Comparison of ENCODE assay signal across 26 cellular contexts in genomic region chrX:154298312-154298711, GRCh38. TPM values are rescaled to one million over a fixed set of nuclear protein-coding genes. Genes with fewer than 3 reads are reported as not detected.
DNase-seq lines count a peak whose midpoint lies in the region; ATAC-seq and TF ChIP-seq lines count a peak whose summit lies in the region.
"Had no signal": no experiment of that assay in that cellular context is flagged by ENCODE, and none has a peak within 500 bp of the region (broad histone marks: within the 10 kb centered on the region; RNA-seq: fewer than 3 reads in every experiment).

No MANE protein-coding gene starts in this region.

- H3K36me3 ChIP-seq in CD4-positive, CD25-positive, alpha-beta regulatory T cell (ENCODE audit: control insufficient read depth, insufficient read depth, low read length) = no peaks in the 10 kb centered on the region
- no peaks in the 10 kb centered on the region for H3K36me3 ChIP-seq in MM.1S (replicated peaks; ENCODE audit: insufficient read depth, low read length)
- no peaks in the 10 kb centered on the region for H3K36me3 ChIP-seq in sigmoid colon
- H3K36me3 ChIP-seq: lower lobe of right lung, thoracic aorta had no signal

- H3K36me3 Mint-ChIP-seq in CD4-positive, CD25-positive, alpha-beta regulatory T cell = no peaks in the 10 kb centered on the region
- H3K36me3 Mint-ChIP-seq in activated B cell treated with CpG ODN at 0.5 μM for 24 hours (ENCODE audit: low read depth) = no peaks in the 10 kb centered on the region
- H3K36me3 Mint-ChIP-seq: CD8-positive, alpha-beta memory T cell had no signal

- H3K27ac Mint-ChIP-seq in CD4-positive, CD25-positive, alpha-beta regulatory T cell = peak overlapping the region in 2 of 3 donors; percentile 4 to 68
- H3K27ac Mint-ChIP-seq in activated B cell treated with CpG ODN at 0.5 μM for 24 hours = peak overlapping the region; percentile 53
- H3K27ac Mint-ChIP-seq: dendritic cell treated with granulocyte-macrophage colony-stimulating factor and Interleukin-4, amounts not matched to agents 40 ng/mL and 50 ng/mL, for 4 days had no signal

- H3K27ac ChIP-seq in CD4-positive, CD25-positive, alpha-beta regulatory T cell (ENCODE audit: insufficient read depth, low read length, poor library complexity, severe bottlenecking) = no peak overlapping the region
- H3K27ac ChIP-seq in MM.1S (ENCODE audit: low read length) = peak overlapping the region; percentile 71; the same call in 1 of the 2 replicates
- no peak overlapping the region for H3K27ac ChIP-seq in sigmoid colon
- H3K27ac ChIP-seq: lower lobe of right lung, thoracic aorta had no signal

- TF ChIP-seq CTCF in GM12864 (IDR thresholded peaks at IDR 0.05; ENCODE audit: low read depth, low read length, missing control alignments) (no peak), MM.1S (IDR thresholded peaks at IDR 0.05; ENCODE audit: low read length) (no peak), activated B cell treated with CpG ODN at 0.5 μM for 24 hours (IDR thresholded peaks at IDR 0.05) (no peak), sigmoid colon (IDR thresholded peaks at IDR 0.05) (no peak)

- TF ChIP-seq POLR2A in sigmoid colon (IDR thresholded peaks at IDR 0.05) = no peak

- H3K9me3 Mint-ChIP-seq in CD4-positive, CD25-positive, alpha-beta regulatory T cell = no peaks in the 10 kb centered on the region
- H3K9me3 Mint-ChIP-seq in activated B cell treated with CpG ODN at 0.5 μM for 24 hours = no peaks in the 10 kb centered on the region
- H3K9me3 Mint-ChIP-seq: CD8-positive, alpha-beta memory T cell; dendritic cell treated with granulocyte-macrophage colony-stimulating factor and Interleukin-4, amounts not matched to agents 40 ng/mL and 50 ng/mL, for 4 days had no signal

- CTCF ChIA-PET in activated B cell treated with CpG ODN at 0.5 μM for 24 hours (lab: Charles Lee) = interaction anchor here (1.3 to 2.4 kb wide), 2 partner anchors 10 to 161 kb away, joined by 9 to 11 read pairs; no protein-coding TSS in a partner anchor

- no peaks in the 10 kb centered on the region for H3K79me2 ChIP-seq in MM.1S (ENCODE audit: low read length)

- DNase-seq in CD4-positive, CD25-positive, alpha-beta regulatory T cell = no peak
- peak; percentile 43 for DNase-seq in GM12864 (ENCODE audit: low read depth)
- peak; percentile 92 for DNase-seq in MM.1S
- no peak for DNase-seq in activated B cell treated with CpG ODN at 0.5 μM for 24 hours
- no peak for DNase-seq in sigmoid colon
- DNase-seq in T-helper 9 cell = no peak
- DNase-seq: activated CD4-positive, alpha-beta T cell treated with anti-CD3 and anti-CD28 coated beads for 4 hours; activated CD8-positive, alpha-beta memory T cell treated with anti-CD3 and anti-CD28 coated beads, Interleukin-2, amount 50 U/mL, for 4 hours; activated effector memory CD4-positive, alpha-beta T cell treated with Interleukin-2 at 50 U/mL for 16 hours; CD8-positive, alpha-beta memory T cell; foreskin fibroblast; hippocampal formation; islet precursor cell; Kasumi-1; lower lobe of right lung; NCI-H1092 treated with DMSO at 0.1 percent for 48 hours; NCI-H226; right cardiac atrium; stimulated activated CD4-positive, alpha-beta T cell treated with anti-CD3 and anti-CD28 coated beads, Interleukin-15, amount 100 ng/mL, for 24 hours had no signal

- H3K27me3 ChIP-seq in CD4-positive, CD25-positive, alpha-beta regulatory T cell (ENCODE audit: control insufficient read depth, insufficient read depth, low read length) = no peaks in the 10 kb centered on the region
- no peaks in the 10 kb centered on the region for H3K27me3 ChIP-seq in MM.1S (replicated peaks; ENCODE audit: insufficient read depth, low read length)
- H3K27me3 ChIP-seq in sigmoid colon = no peaks in the 10 kb centered on the region

- no peak overlapping the region for H3K9ac ChIP-seq in MM.1S (ENCODE audit: low read length)

- no peak overlapping the region for H3K4me3 Mint-ChIP-seq in CD4-positive, CD25-positive, alpha-beta regulatory T cell
- no peak overlapping the region for H3K4me3 Mint-ChIP-seq in activated B cell treated with CpG ODN at 0.5 μM for 24 hours
- H3K4me3 Mint-ChIP-seq: CD8-positive, alpha-beta memory T cell; dendritic cell treated with granulocyte-macrophage colony-stimulating factor and Interleukin-4, amounts not matched to agents 40 ng/mL and 50 ng/mL, for 4 days had no signal

- no peaks in the 10 kb centered on the region for H4K20me1 ChIP-seq in MM.1S (ENCODE audit: insufficient read depth, low read length)

- H3K4me1 ChIP-seq in CD4-positive, CD25-positive, alpha-beta regulatory T cell (ENCODE audit: control insufficient read depth, insufficient read depth, low read length, poor library complexity, severe bottlenecking) = no peaks in the 10 kb centered on the region
- H3K4me1 ChIP-seq in MM.1S (ENCODE audit: low read length) (peaks cover 4% of the 10 kb centered on the region; the same call in 1 of the 2 replicates), sigmoid colon (no peaks in the 10 kb centered on the region)
- H3K4me1 ChIP-seq: lower lobe of right lung had no signal

- peaks cover 0 to 15% (median 5%) of the 10 kb centered on the region in 4 donors for H3K4me1 Mint-ChIP-seq in CD4-positive, CD25-positive, alpha-beta regulatory T cell
- peaks cover 23% of the 10 kb centered on the region for H3K4me1 Mint-ChIP-seq in activated B cell treated with CpG ODN at 0.5 μM for 24 hours

- H3F3A ChIP-seq in MM.1S (ENCODE audit: insufficient read depth, low read length) = peaks cover 5% of the 10 kb centered on the region

- WGBS in sigmoid colon, 2 donors = 59 to 67% methylated on average over 7 of the region's 7 CpGs

- no peak for TF ChIP-seq EP300 in sigmoid colon (IDR thresholded peaks at IDR 0.05)

- H3K9me3 ChIP-seq in CD4-positive, CD25-positive, alpha-beta regulatory T cell (ENCODE audit: control insufficient read depth in 2 of 2, low read length in 2 of 2) = no peaks in the 10 kb centered on the region
- H3K9me3 ChIP-seq in MM.1S (replicated peaks; ENCODE audit: insufficient read depth, low read length) (no peaks in the 10 kb centered on the region), sigmoid colon (no peaks in the 10 kb centered on the region)
- H3K9me3 ChIP-seq: lower lobe of right lung, thoracic aorta had no signal

- H3K4me2 ChIP-seq in MM.1S (ENCODE audit: low read depth, low read length) = no peak overlapping the region

- intact Hi-C loops in activated B cell treated with CpG ODN at 0.5 μM for 24 hours (cut with micrococcal nuclease) (no loop called here), sigmoid colon (cut with DNase I) (no loop called here)

- peak in 1 of 2 donors; percentile 34 for ATAC-seq in CD4-positive, CD25-positive, alpha-beta regulatory T cell (ENCODE audit: low read depth in 2 of 2)
- ATAC-seq in activated B cell treated with CpG ODN at 0.5 μM for 24 hours (ENCODE audit: low read depth) (peak; percentile 86), GM21825 (IDR thresholded peaks at IDR 0.05; ENCODE audit: unreplicated experiment) (no peak), GM19395 (IDR thresholded peaks at IDR 0.05; ENCODE audit: unreplicated experiment) (no peak)
- ATAC-seq: lower lobe of right lung, right cardiac atrium had no signal

- no peaks in the 10 kb centered on the region for H3K27me3 Mint-ChIP-seq in CD4-positive, CD25-positive, alpha-beta regulatory T cell
- no peaks in the 10 kb centered on the region for H3K27me3 Mint-ChIP-seq in activated B cell treated with CpG ODN at 0.5 μM for 24 hours
- H3K27me3 Mint-ChIP-seq: dendritic cell treated with granulocyte-macrophage colony-stimulating factor and Interleukin-4, amounts not matched to agents 40 ng/mL and 50 ng/mL, for 4 days had no signal

- H3K4me3 ChIP-seq in CD4-positive, CD25-positive, alpha-beta regulatory T cell (ENCODE audit: low read depth, low read length) = no peak overlapping the region
- H3K4me3 ChIP-seq in GM12864 (ENCODE audit: low read depth, low read length) (no peak overlapping the region), MM.1S (ENCODE audit: low read length) (no peak overlapping the region), sigmoid colon (no peak overlapping the region)
- H3K4me3 ChIP-seq: lower lobe of right lung, thoracic aorta had no signal

- POLR2A ChIA-PET in activated B cell treated with CpG ODN at 0.5 μM for 24 hours (lab: Charles Lee) = interaction anchor here (0.7 to 0.8 kb wide), 2 partner anchors 159 to 163 kb away, joined by 3 to 6 read pairs; no protein-coding TSS in a partner anchor

- peak overlapping the region; percentile 14; the same call in 1 of the 2 replicates for H2AFZ ChIP-seq in MM.1S (ENCODE audit: low read length)

- no peaks in the 10 kb centered on the region for H3K9me2 ChIP-seq in MM.1S (replicated peaks; ENCODE audit: insufficient read depth, low read length)

RNA-seq across cellular contexts. Expression of gene TKTL1, which starts 2.7 kb away (rescaled TPM):
- total RNA-seq in CD4-positive, CD25-positive, alpha-beta regulatory T cell = 8.1 TPM
- polyA plus RNA-seq in CD4-positive, CD25-positive, alpha-beta regulatory T cell = 10 to 100 TPM; 21.0 to 34.3 (median 25.4) TPM
- total RNA-seq in activated B cell treated with CpG ODN at 0.5 μM for 24 hours (not detected in 2 replicates), sigmoid colon (under 1 TPM in 1 of 4 donors, not detected in 3; under 0.01 TPM)
- under 1 TPM in 1 of 3 donors, not detected in 2; 0.31 TPM for polyA plus RNA-seq in sigmoid colon
- total RNA-seq: HT1080, lower lobe of right lung, osteocyte had no signal

RNA-seq across cellular contexts. Expression of gene TEX28, which starts 3.4 kb away (rescaled TPM):
- not detected for total RNA-seq in CD4-positive, CD25-positive, alpha-beta regulatory T cell
- not detected for polyA plus RNA-seq in CD4-positive, CD25-positive, alpha-beta regulatory T cell
- not detected in 2 replicates for total RNA-seq in activated B cell treated with CpG ODN at 0.5 μM for 24 hours
- total RNA-seq in sigmoid colon = not detected
- polyA plus RNA-seq in sigmoid colon = not detected
- total RNA-seq: CD8-positive, alpha-beta memory T cell; HT1080; lower lobe of right lung; osteocyte; right cardiac atrium; thoracic aorta had no signal
- polyA plus RNA-seq: adipose tissue; CD8-positive, alpha-beta memory T cell; right cardiac atrium had no signal

RNA-seq across cellular contexts. Expression of gene OPN1MW3, which starts 40.9 kb away (rescaled TPM):
- not detected for total RNA-seq in CD4-positive, CD25-positive, alpha-beta regulatory T cell
- polyA plus RNA-seq in CD4-positive, CD25-positive, alpha-beta regulatory T cell = not detected
- total RNA-seq in activated B cell treated with CpG ODN at 0.5 μM for 24 hours (not detected in 2 replicates), sigmoid colon (under 1 TPM in 1 of 4 donors, not detected in 3; 0.54 TPM)
- polyA plus RNA-seq in sigmoid colon = not detected
- total RNA-seq: CD8-positive, alpha-beta memory T cell; HT1080; lower lobe of right lung; osteocyte; right cardiac atrium; thoracic aorta had no signal
- polyA plus RNA-seq: adipose tissue; CD8-positive, alpha-beta memory T cell; right cardiac atrium had no signal

Comparison
In these comparisons a context has a peak if more than half of its experiments do, and no peak if none do; other contexts are left out.
1. DNase-seq: peak in GM12864 (single experiment) and MM.1S (single experiment); none in CD4-positive, CD25-positive, alpha-beta regulatory T cell (0 of 3), activated B cell treated with CpG ODN at 0.5 μM for 24 hours (single experiment), sigmoid colon (single experiment) and T-helper 9 cell (single experiment).